8 cellular contexts compared by ENCODE assay signal in genomic region chr5:159133041-159133741, GRCh38. TPM values are rescaled to one million over a fixed set of nuclear protein-coding genes. Genes with fewer than 3 reads are reported as not detected.
DNase-seq lines count a peak whose midpoint lies in the region; ATAC-seq, FAIRE-seq and TF ChIP-seq lines count a peak whose summit lies in the region.

No MANE protein-coding gene starts in this region.

- 41 to 47% methylated on average over 11 of the region's 11 CpGs for WGBS in pancreas, 2 donors

- H3K27ac ChIP-seq in C4-2B = no peak overlapping the region
- no peak overlapping the region for H3K27ac ChIP-seq in pancreas

- DNase-seq in M059J (ENCODE audit: low read depth) (peak; percentile 68), SW480 (ENCODE audit: low spot score) (peak; percentile 67), foreskin fibroblast (peak; percentile 65 to 83), pancreas (no peak), UCSD-AML1 (lab: John Stamatoyannopoulos, UW; ENCODE audit: unreplicated experiment) (no peak)
- DNase-seq in activated T-cell treated with anti-CD3 and anti-CD28 coated beads, Interleukin-2, amount 50 U/mL, for 1 hour = no peak

- no peak for FAIRE-seq in pancreas (lab: Jason Lieb, UNC)

- H3K9me3 ChIP-seq in pancreas = no peaks in the 10 kb centered on the region

- no peaks in the 10 kb centered on the region for H3K4me1 ChIP-seq in pancreas

- H3K27me3 ChIP-seq in pancreas = no peaks in the 10 kb centered on the region

- TF ChIP-seq CTCF in C4-2B (conservative IDR thresholded peaks at IDR 0.05) (peak; percentile 86), foreskin fibroblast (IDR thresholded peaks at IDR 0.05; ENCODE audit: low read depth, low read length) (peak; percentile 40), pancreas (IDR thresholded peaks at IDR 0.05) (peak; percentile 37 to 70 (median 64))

- H3K4me3 ChIP-seq in foreskin fibroblast (ENCODE audit: low read depth in 1 of 2, low read length in 2 of 2) = no peak overlapping the region
- H3K4me3 ChIP-seq in pancreas = no peak overlapping the region

- intact Hi-C loops in pancreas (cut with DNase I) = no loop called here

- peak; percentile 78 for ATAC-seq in GM18868 (IDR thresholded peaks at IDR 0.05; ENCODE audit: unreplicated experiment)
- peak in 3 of 4 donors; percentile 77 to 82 (median 77) for ATAC-seq in pancreas

- H3K36me3 ChIP-seq in pancreas = no peaks in the 10 kb centered on the region

RNA-seq across cellular contexts. Expression of gene EBF1, which starts 33.5 kb away (rescaled TPM):
- total RNA-seq in M059J (2014; rRNA removed; shearing (Covaris generic)) = 1.5 and 5.4 TPM in 2 replicates
- 1 to 10 TPM; 1.3 to 6.1 (median 2.9) TPM for total RNA-seq in pancreas
- 1 to 10 TPM; 1.5 to 2.6 TPM for polyA plus RNA-seq in pancreas

Comparison
In these comparisons a context has a peak if more than half of its experiments do, and no peak if none do; other contexts are left out.
1. DNase-seq: peak in M059J (single experiment), SW480 (single experiment) and foreskin fibroblast (2 of 2); none in pancreas (0 of 6), activated T-cell treated with anti-CD3 and anti-CD28 coated beads, Interleukin-2, amount 50 U/mL, for 1 hour (single experiment) and UCSD-AML1 (single experiment).
2. Peak in every context shown above with its lines, with median percentiles within 50 percentile points of each other: CTCF ChIP-seq.